Comparison of ENCODE assay signal across 8 cellular contexts in the genomic region with DNA sequence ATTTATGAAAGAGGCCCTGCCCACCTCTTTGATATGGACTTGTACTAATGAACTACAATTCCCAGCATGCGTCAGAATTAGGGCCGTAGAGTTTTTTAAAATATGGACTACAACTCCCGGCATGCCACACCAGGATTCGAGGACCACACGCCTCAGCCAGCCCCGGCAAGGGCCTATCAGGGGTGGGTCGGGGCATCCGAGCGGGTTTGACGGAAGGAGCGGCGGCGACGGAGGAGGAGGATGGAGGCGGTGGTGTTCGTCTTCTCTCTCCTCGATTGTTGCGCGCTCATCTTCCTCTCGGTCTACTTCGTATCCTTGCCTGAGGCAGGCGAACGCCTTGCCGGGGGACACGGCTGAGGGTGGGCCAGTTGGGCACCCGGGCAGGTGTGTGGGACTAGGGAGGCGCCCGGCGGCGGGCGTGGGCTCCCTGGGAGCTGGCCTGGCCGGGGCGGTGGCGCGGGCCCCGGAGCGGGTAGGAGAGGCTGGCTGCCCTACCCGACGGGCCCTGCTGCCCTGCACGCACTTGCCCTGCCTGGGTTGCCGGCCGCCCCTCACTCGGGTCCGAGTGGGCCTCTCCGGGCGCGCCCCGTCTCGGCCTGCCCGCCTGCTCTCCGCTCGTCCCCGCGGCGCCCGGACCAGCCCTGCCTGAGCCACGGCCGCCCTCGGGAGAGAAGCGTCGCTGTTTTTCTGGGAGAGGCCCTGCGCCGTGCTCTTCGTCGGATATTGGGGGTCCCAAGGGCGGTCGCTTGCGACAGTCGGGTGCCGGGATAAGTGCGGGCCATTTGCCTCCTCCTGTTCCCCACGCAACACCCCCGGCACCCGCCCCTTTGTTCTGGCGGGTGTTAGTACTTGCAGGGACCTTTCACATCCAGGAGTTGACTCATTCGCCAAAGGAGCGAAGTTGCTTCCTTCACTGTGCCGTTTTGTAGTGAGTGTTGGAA. TPM values are rescaled to one million over a fixed set of nuclear protein-coding genes. Genes with fewer than 3 reads are reported as not detected.
DNase-seq lines count a peak whose midpoint lies in the region; ATAC-seq and TF ChIP-seq lines count a peak whose summit lies in the region.

Gene CNIH4, plus strand, starts transcription at position 195 of the 941 bp plus-strand sequence. Its CDS starts 46 bp downstream, at position 241.

- peak within 1 kb of the TSS; percentile 76 to 95 (median 86) for H3K4me2 ChIP-seq in BLaER1 treated with 17β-estradiol and CSF1 and Interleukin-3, amounts not matched to agents 10 nM and 100 nM

- peak within 1 kb of the TSS; percentile 87 to 100 (median 93) for H3K4me3 ChIP-seq in BLaER1 treated with 17β-estradiol and CSF1 and Interleukin-3, amounts not matched to agents 10 nM and 100 nM
- peak within 1 kb of the TSS; percentile 94 for H3K4me3 ChIP-seq in left lung

- H3K27ac ChIP-seq in BLaER1 treated with 17β-estradiol and CSF1 and Interleukin-3, amounts not matched to agents 10 nM and 100 nM: peak within 1 kb of the TSS; percentile 56 to 94 (median 89)
- peak within 1 kb of the TSS; percentile 90 to 95 for H3K27ac ChIP-seq in left lung

- H3K9ac ChIP-seq in BLaER1 treated with 17β-estradiol and CSF1 and Interleukin-3, amounts not matched to agents 10 nM and 100 nM: peak within 1 kb of the TSS; percentile 80 to 96 (median 94)

- H4K20me1 ChIP-seq in BLaER1 treated with 17β-estradiol and CSF1 and Interleukin-3, amounts not matched to agents 10 nM and 100 nM: peaks cover 26 to 44% (median 37%) of the 10 kb centered on the region in 11 experiments; a peak in 17 of 22 replicates

- peaks cover 10 to 28% (median 21%) of the 10 kb centered on the region in 11 experiments; a peak in 20 of 22 replicates for H3K36me3 ChIP-seq in BLaER1 treated with 17β-estradiol and CSF1 and Interleukin-3, amounts not matched to agents 10 nM and 100 nM
- peaks cover 0 to 1% of the 10 kb centered on the region in 2 donors for H3K36me3 ChIP-seq in left lung

- H3K4me1 ChIP-seq in BLaER1 treated with 17β-estradiol and CSF1 and Interleukin-3, amounts not matched to agents 10 nM and 100 nM: peaks cover 13 to 26% (median 24%) of the 10 kb centered on the region in 10 experiments
- H3K4me1 ChIP-seq in left lung: peaks cover 0 to 37% of the 10 kb centered on the region in 2 donors

- H3K9me3 ChIP-seq in BLaER1 treated with 17β-estradiol and CSF1 and Interleukin-3, amounts not matched to agents 10 nM and 100 nM (replicated peaks in 1 of 11): peaks cover 0 to 10% (median 6%) of the 10 kb centered on the region in 11 experiments; a peak in 8 of 22 replicates
- H3K9me3 ChIP-seq in left lung: no peaks in the 10 kb centered on the region

- intact Hi-C loops in left lung (cut with DNase I): no loop called here

- TF ChIP-seq CTCF in left lung (IDR thresholded peaks at IDR 0.05): no peak

- ATAC-seq in GM19351 (IDR thresholded peaks at IDR 0.05; ENCODE audit: unreplicated experiment): peak; percentile 98
- peak; percentile 99 for ATAC-seq in HG03521 (IDR thresholded peaks at IDR 0.05; ENCODE audit: unreplicated experiment)
- peak; percentile 96 for ATAC-seq in left lung

- DNase-seq in NCI-H748 (lab: John Stamatoyannopoulos, UW; ENCODE audit: unreplicated experiment) (peak; percentile 93), dermis blood vessel endothelial cell (peak; percentile 97), left lung (peak; percentile 94 to 97)
- peak; percentile 73 to 88 for DNase-seq in activated CD4-positive, alpha-beta T cell treated with anti-CD3 and anti-CD28 coated beads, Interleukin-2, amount 50 U/mL, for 24 hours (ENCODE audit: low read depth in 1 of 2, low spot score in 1 of 2)
- DNase-seq in stimulated activated CD4-positive, alpha-beta T cell treated with anti-CD3 and anti-CD28 coated beads, Interleukin-2, amount 100 ng/mL, for 48 hours: peak; percentile 82

- no peaks in the 10 kb centered on the region for H3K27me3 ChIP-seq in BLaER1 treated with 17β-estradiol and CSF1 and Interleukin-3, amounts not matched to agents 10 nM and 100 nM
- no peaks in the 10 kb centered on the region for H3K27me3 ChIP-seq in left lung

RNA-seq across cellular contexts. Expression of gene CNIH4, which starts in this region (rescaled TPM):
- total RNA-seq in dermis blood vessel endothelial cell (80.3 and 82.5 TPM in 2 replicates), left lung (10 to 100 TPM; 70.8 to 87.4 TPM)

Comparison
In these comparisons a context has a peak if more than half of its experiments do, and no peak if none do; other contexts are left out.
1. Peak in every context shown above with its lines: DNase-seq, ATAC-seq, H3K4me3 ChIP-seq and H3K27ac ChIP-seq.